11 cellular contexts compared by ENCODE assay signal in genomic region chr10:24957624-24958435, GRCh38. TPM values are rescaled to one million over a fixed set of nuclear protein-coding genes. Genes with fewer than 3 reads are reported as not detected.
DNase-seq lines count a peak whose midpoint lies in the region; ATAC-seq and TF ChIP-seq lines count a peak whose summit lies in the region.
"Had no signal": no experiment of that assay in that cellular context is flagged by ENCODE, and none has a peak within 500 bp of the region (broad histone marks: within the 10 kb centered on the region; RNA-seq: fewer than 3 reads in every experiment).

No MANE protein-coding gene starts in this region.

- no peak overlapping the region for H2AFZ ChIP-seq in Karpas-422 (ENCODE audit: low read length)

- no peaks in the 10 kb centered on the region for H3K27me3 ChIP-seq in gastroesophageal sphincter
- no peaks in the 10 kb centered on the region for H3K27me3 ChIP-seq in Karpas-422 (ENCODE audit: low read length)

- no peaks in the 10 kb centered on the region for H3K9me2 ChIP-seq in Karpas-422 (replicated peaks; ENCODE audit: insufficient read depth, low read length)

- H4K20me1 ChIP-seq in Karpas-422 (ENCODE audit: insufficient read depth, low read depth, low read length) = no peaks in the 10 kb centered on the region

- H3K27ac ChIP-seq in gastroesophageal sphincter = peak overlapping the region; percentile 48 to 75 (median 69)
- H3K27ac ChIP-seq in Karpas-422 (ENCODE audit: low read length) = no peak overlapping the region

- H3K9me3 ChIP-seq in gastroesophageal sphincter = no peaks in the 10 kb centered on the region
- H3K9me3 ChIP-seq in Karpas-422 (ENCODE audit: low read length) = peaks cover 4% of the 10 kb centered on the region

- TF ChIP-seq CTCF in gastroesophageal sphincter (IDR thresholded peaks at IDR 0.05) = no peak

- TF ChIP-seq EP300 in gastroesophageal sphincter (IDR thresholded peaks at IDR 0.05) = no peak

- H3K79me2 ChIP-seq in Karpas-422 (ENCODE audit: low read length) = no peaks in the 10 kb centered on the region

- in situ Hi-C loops in Caki2 (cut with HindIII; ENCODE audit: low pct_unique_long_range_greater_than_20kb, low sequenced_read_pairs) = no loop called here

- no peak overlapping the region for H3K4me2 ChIP-seq in Karpas-422 (ENCODE audit: low read depth, low read length, poor library complexity, severe bottlenecking)

- H3K4me1 ChIP-seq in gastroesophageal sphincter (peaks cover 0 to 39% (median 0%) of the 10 kb centered on the region in 3 donors), Karpas-422 (ENCODE audit: low read length) (no peaks in the 10 kb centered on the region)

- H3K9ac ChIP-seq in Karpas-422 (ENCODE audit: low read length) = no peak overlapping the region

- 38 to 43% methylated on average over 5 to 8 of the region's 8 CpGs for WGBS in gastroesophageal sphincter (ENCODE audit: low coverage in 1 of 2), 2 donors

- TF ChIP-seq POLR2A in gastroesophageal sphincter (IDR thresholded peaks at IDR 0.05) = no peak

- no peaks in the 10 kb centered on the region for H3K36me3 ChIP-seq in gastroesophageal sphincter
- H3K36me3 ChIP-seq in Karpas-422 (ENCODE audit: insufficient read depth, low read length) = no peaks in the 10 kb centered on the region

- DNase-seq in Caki2 (ENCODE audit: low read depth) (peak; percentile 38), amniotic stem cell (lab: John Stamatoyannopoulos, UW) (peak; percentile 53), putamen (ENCODE audit: low spot score) (peak; percentile 52), Karpas-422 (no peak), occipital lobe (lab: John Stamatoyannopoulos, UW) (no peak), iPS-NIHi7 (ENCODE audit: extremely low spot score) (no peak)
- DNase-seq: activated gamma-delta T cell, KBM-7 had no signal

- ATAC-seq in gastroesophageal sphincter = peak; percentile 81
- no peak for ATAC-seq in GM21360 (IDR thresholded peaks at IDR 0.05; ENCODE audit: unreplicated experiment)

- no peak overlapping the region for H3K4me3 ChIP-seq in gastroesophageal sphincter
- no peak overlapping the region for H3K4me3 ChIP-seq in Karpas-422 (ENCODE audit: low read length)

RNA-seq across cellular contexts. Expression of gene PRTFDC1, which starts 5.4 kb away (rescaled TPM):
- total RNA-seq in Caki2 (2014; rRNA removed; shearing (Covaris generic); ENCODE audit: low replicate concordance) = 7.9 and 9.8 TPM in 2 replicates
- total RNA-seq in gastroesophageal sphincter = 10 to 100 TPM in 1 of 4 donors, 1 to 10 TPM in 3; 3.2 to 14.6 (median 7.9) TPM
- not detected in 2 replicates for total RNA-seq in Karpas-422 (2014; rRNA removed; shearing (Covaris generic); ENCODE audit: low replicate concordance)
- 35.7 TPM for total RNA-seq in occipital lobe

RNA-seq across cellular contexts. Expression of gene ENKUR, which starts 58.1 kb away (rescaled TPM):
- total RNA-seq in Caki2 (2014; rRNA removed; shearing (Covaris generic); ENCODE audit: low replicate concordance) = 0.07 TPM in 1 of 2 replicates, not detected in the other
- total RNA-seq in gastroesophageal sphincter (1 to 10 TPM in 1 of 4 donors, not detected in 3; 1.1 TPM), occipital lobe (5.0 TPM)
- not detected in 2 replicates for total RNA-seq in Karpas-422 (2014; rRNA removed; shearing (Covaris generic); ENCODE audit: low replicate concordance)
- total RNA-seq: mesenteric fat pad had no signal

RNA-seq across cellular contexts. Expression of gene THNSL1, which starts 58.6 kb away (rescaled TPM):
- total RNA-seq in Caki2 (2014; rRNA removed; shearing (Covaris generic); ENCODE audit: low replicate concordance) = 3.3 and 12.7 TPM in 2 replicates
- total RNA-seq in gastroesophageal sphincter = 1 to 10 TPM in 2 of 4 donors, under 1 TPM in 2; 0.73 to 2.2 (median 1.3) TPM
- not detected in 2 replicates for total RNA-seq in Karpas-422 (2014; rRNA removed; shearing (Covaris generic); ENCODE audit: low replicate concordance)
- 17.9 TPM for total RNA-seq in occipital lobe

Comparison
In these comparisons a context has a peak if more than half of its experiments do, and no peak if none do; other contexts are left out.
1. DNase-seq: peak in Caki2 (single experiment), amniotic stem cell (single experiment) and putamen (single experiment); none in Karpas-422 (single experiment), occipital lobe (single experiment) and iPS-NIHi7 (single experiment).